17 cellular contexts compared by ENCODE assay signal in the genomic region with DNA sequence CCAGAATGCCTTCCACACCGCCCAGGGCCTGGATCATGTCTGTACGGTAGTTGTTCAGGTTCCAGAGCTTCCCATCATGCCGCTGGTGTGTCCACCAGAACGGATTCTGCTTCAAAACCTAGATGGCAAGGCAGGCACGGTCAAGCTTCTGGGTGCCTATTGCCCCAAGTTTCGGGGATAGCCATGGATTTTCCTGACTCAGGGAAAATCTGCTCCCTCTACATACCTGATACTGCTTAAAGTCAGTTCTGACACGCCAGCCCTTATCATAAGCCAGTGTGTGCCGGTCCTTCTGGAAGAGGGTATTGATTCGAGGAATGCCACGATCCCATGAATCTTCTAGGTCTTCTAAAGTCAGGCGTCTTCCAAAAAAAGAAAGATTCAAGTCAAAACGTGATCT. TPM values are rescaled to one million over a fixed set of nuclear protein-coding genes. Genes with fewer than 3 reads are reported as not detected.
DNase-seq lines count a peak whose midpoint lies in the region; ATAC-seq, FAIRE-seq and TF ChIP-seq lines count a peak whose summit lies in the region.
"Had no signal": no experiment of that assay in that cellular context is flagged by ENCODE, and none has a peak within 500 bp of the region (broad histone marks: within the 10 kb centered on the region; RNA-seq: fewer than 3 reads in every experiment).

No MANE protein-coding gene starts in this region.

- H3F3A ChIP-seq in PC-3 (ENCODE audit: low read length, unreplicated experiment): no peaks in the 10 kb centered on the region

- intact Hi-C loops in PC-3 (cut with micrococcal nuclease) (no loop called here), endothelial cell of umbilical vein (cut with micrococcal nuclease) (no loop called here)

- H4K20me1 ChIP-seq in PC-3 (ENCODE audit: low read length): no peaks in the 10 kb centered on the region
- H4K20me1 ChIP-seq in endothelial cell of umbilical vein (replicated peaks; ENCODE audit: control insufficient read depth, extremely low read depth, insufficient read depth, low read length): no peaks in the 10 kb centered on the region

- FAIRE-seq in endothelial cell of umbilical vein (lab: Jason Lieb, UNC): no peak
- FAIRE-seq: H1 had no signal

- H3K9me2 ChIP-seq in PC-3 (replicated peaks; ENCODE audit: low read length): no peaks in the 10 kb centered on the region

- no peak for TF ChIP-seq POLR2A in endothelial cell of umbilical vein (IDR thresholded peaks at IDR 0.05; ENCODE audit: low read depth, low read length)

- ATAC-seq in PC-3: no peak
- no peak for ATAC-seq in HG03439 (IDR thresholded peaks at IDR 0.05; ENCODE audit: unreplicated experiment)
- ATAC-seq: CD8-positive, alpha-beta T cell; T-cell had no signal

- no peak overlapping the region for H3K4me2 ChIP-seq in PC-3 (ENCODE audit: low read length)
- H3K4me2 ChIP-seq in endothelial cell of umbilical vein (ENCODE audit: insufficient read depth, low read length): no peak overlapping the region

- POLR2A ChIA-PET in PC-3 (lab: Charles Lee; ENCODE audit: unreplicated experiment) (no interaction called here), endothelial cell of umbilical vein (lab: Charles Lee) (no interaction called here)

- H2AFZ ChIP-seq in PC-3 (ENCODE audit: low read length): no peak overlapping the region
- H2AFZ ChIP-seq in endothelial cell of umbilical vein (ENCODE audit: low read depth, low read length): no peak overlapping the region

- peaks cover 65% of the 10 kb centered on the region for H3K36me3 ChIP-seq in PC-3 (ENCODE audit: low read depth, low read length)
- peaks cover 44 to 50% of the 10 kb centered on the region in 2 experiments for H3K36me3 ChIP-seq in endothelial cell of umbilical vein (ENCODE audit: control insufficient read depth in 2 of 2, extremely low read depth in 1 of 2, insufficient read depth in 2 of 2, low read length in 2 of 2)

- H3K27ac ChIP-seq in PC-3 (ENCODE audit: low read length) (no peak overlapping the region), endothelial cell of umbilical vein (ENCODE audit: insufficient read depth, low read depth, low read length) (no peak overlapping the region)
- H3K27ac ChIP-seq: HL-60, SK-N-MC had no signal

- TF ChIP-seq CTCF in PC-3 (conservative IDR thresholded peaks at IDR 0.05; ENCODE audit: low read depth, low read length): no peak
- TF ChIP-seq CTCF in endothelial cell of umbilical vein (IDR thresholded peaks at IDR 0.05; ENCODE audit: extremely low read depth in 1 of 2, insufficient read depth in 1 of 2, low read depth in 1 of 2, low read length in 2 of 2): no peak

- DNase-seq in PC-3: no peak
- no peak for DNase-seq in endothelial cell of umbilical vein (ENCODE audit: low read depth, low spot score)
- no peak for DNase-seq in SHP77 treated with DMSO at 0.1 percent for 48 hours (lab: John Stamatoyannopoulos, UW)
- DNase-seq: CD8-positive, alpha-beta T cell; HFFc6; KG1; NCI-H1092 treated with DMSO at 0.1 percent for 48 hours; NCI-H1694; NCI-H2107; NCI-H226; NCI-H526; OCI-M1; T-cell had no signal

- BruUV-seq in PC-3 (replicated peaks; lab: Mats Ljungman, UMichigan) (TSS peak; percentile 70), endothelial cell of umbilical vein (replicated peaks; lab: Mats Ljungman, UMichigan) (TSS peak; percentile 86)

- H3K9ac ChIP-seq in PC-3 (ENCODE audit: low read length): no peak overlapping the region
- no peak overlapping the region for H3K9ac ChIP-seq in endothelial cell of umbilical vein (replicated peaks; ENCODE audit: extremely low read depth, insufficient read depth, low read length)

- H3K9me1 ChIP-seq in endothelial cell of umbilical vein (replicated peaks; ENCODE audit: control insufficient read depth, extremely low read depth, insufficient read depth, low read length): no peaks in the 10 kb centered on the region

- H3K79me2 ChIP-seq in PC-3 (ENCODE audit: low read length): no peaks in the 10 kb centered on the region
- H3K79me2 ChIP-seq in endothelial cell of umbilical vein (ENCODE audit: control insufficient read depth, insufficient read depth, low read length): peaks cover 6% of the 10 kb centered on the region

- CTCF ChIA-PET in PC-3 (lab: Charles Lee) (no interaction called here), endothelial cell of umbilical vein (lab: Charles Lee) (interaction anchor here (1.3 to 3.9 kb wide), 3 partner anchors 8 to 87 kb away, joined by 3 to 23 read pairs (median 4); a partner anchor contains a TSS)

- H3K27me3 ChIP-seq in PC-3 (ENCODE audit: low read length) (no peaks in the 10 kb centered on the region), endothelial cell of umbilical vein (ENCODE audit: control insufficient read depth in 2 of 2, insufficient read depth in 2 of 2, low read length in 2 of 2) (no peaks in the 10 kb centered on the region)

- dilution Hi-C loops in endothelial cell of umbilical vein (cut with MboI; ENCODE audit: extremely low pct_ligation_motif_present, low sequenced_read_pairs): no loop called here

- H3K9me3 ChIP-seq in PC-3 (ENCODE audit: low read length): no peaks in the 10 kb centered on the region
- no peaks in the 10 kb centered on the region for H3K9me3 ChIP-seq in endothelial cell of umbilical vein (replicated peaks; ENCODE audit: control insufficient read depth, insufficient read depth, low read length)

- no peaks in the 10 kb centered on the region for H3K4me1 ChIP-seq in PC-3 (ENCODE audit: insufficient read depth, low read length)
- H3K4me1 ChIP-seq in endothelial cell of umbilical vein (ENCODE audit: control insufficient read depth, extremely low read depth, insufficient read depth, low read length): no peaks in the 10 kb centered on the region

- no peak overlapping the region for H3K4me3 ChIP-seq in PC-3 (ENCODE audit: low read length)
- no peak overlapping the region for H3K4me3 ChIP-seq in endothelial cell of umbilical vein (replicated peaks in 1 of 3; ENCODE audit: insufficient read depth in 1 of 3, low read depth in 1 of 3, low read length in 3 of 3)
- H3K4me3 ChIP-seq: SK-N-MC had no signal

TF ChIP-seq in endothelial cell of umbilical vein, 7 proteins besides CTCF, POLR2A, EP300 and RAD21:
- TF ChIP-seq FOS (IDR thresholded peaks at IDR 0.05; ENCODE audit: borderline replicate concordance, insufficient read depth, low read length): no peak

RNA-seq across cellular contexts. Expression of a gene that starts 11.4 kb away (rescaled TPM):
- total RNA-seq in PC-3 (2014; rRNA removed) (27.6 and 27.8 TPM in 2 replicates), endothelial cell of umbilical vein (8.9 and 9.4 TPM in 2 replicates)
- polyA plus RNA-seq in endothelial cell of umbilical vein: 9.3 and 10.0 TPM in 2 replicates
- polyA plus RNA-seq in endothelial cell of umbilical vein (2011; cell fraction: cytosol; rRNA removed): 9.8 and 11.0 TPM in 2 replicates
- polyA plus RNA-seq in endothelial cell of umbilical vein (2011; cell fraction: nucleus; rRNA removed): 7.8 and 10.0 TPM in 2 replicates
- polyA plus RNA-seq in endothelial cell of umbilical vein (2012): 6.9 and 10.5 TPM in 2 replicates
- polyA minus RNA-seq in endothelial cell of umbilical vein: 3.7 and 4.1 TPM in 2 replicates
- 6.1 TPM for polyA minus RNA-seq in endothelial cell of umbilical vein (2011; cell fraction: cytosol; rRNA and poly(A)+ RNA removed)
- 1.2 and 2.6 TPM in 2 replicates for polyA minus RNA-seq in endothelial cell of umbilical vein (2011; cell fraction: nucleus; rRNA and poly(A)+ RNA removed)

RNA-seq across cellular contexts. Expression of a gene that starts 15.5 kb away (rescaled TPM):
- total RNA-seq in PC-3 (2014; rRNA removed) (0.73 and 0.81 TPM in 2 replicates), endothelial cell of umbilical vein (91.5 and 93.7 TPM in 2 replicates)
- polyA plus RNA-seq in endothelial cell of umbilical vein: 52.8 and 57.8 TPM in 2 replicates
- polyA plus RNA-seq in endothelial cell of umbilical vein (2011; cell fraction: cytosol; rRNA removed): 27.0 and 37.5 TPM in 2 replicates
- 70.0 and 70.6 TPM in 2 replicates for polyA plus RNA-seq in endothelial cell of umbilical vein (2011; cell fraction: nucleus; rRNA removed)
- 35.4 and 36.1 TPM in 2 replicates for polyA plus RNA-seq in endothelial cell of umbilical vein (2012)
- 28.8 and 29.1 TPM in 2 replicates for polyA minus RNA-seq in endothelial cell of umbilical vein
- polyA minus RNA-seq in endothelial cell of umbilical vein (2011; cell fraction: cytosol; rRNA and poly(A)+ RNA removed): not detected
- polyA minus RNA-seq in endothelial cell of umbilical vein (2011; cell fraction: nucleus; rRNA and poly(A)+ RNA removed): 19.8 and 29.4 TPM in 2 replicates

RNA-seq across cellular contexts. Expression of a gene that starts 23.6 kb away (rescaled TPM):
- total RNA-seq in PC-3 (2014; rRNA removed): 103 and 126 TPM in 2 replicates
- 282 and 301 TPM in 2 replicates for total RNA-seq in endothelial cell of umbilical vein
- 215 and 230 TPM in 2 replicates for polyA plus RNA-seq in endothelial cell of umbilical vein
- 140 and 162 TPM in 2 replicates for polyA plus RNA-seq in endothelial cell of umbilical vein (2011; cell fraction: cytosol; rRNA removed)
- polyA plus RNA-seq in endothelial cell of umbilical vein (2011; cell fraction: nucleus; rRNA removed): 382 and 429 TPM in 2 replicates
- 185 and 188 TPM in 2 replicates for polyA plus RNA-seq in endothelial cell of umbilical vein (2012)
- polyA minus RNA-seq in endothelial cell of umbilical vein: 426 and 435 TPM in 2 replicates
- polyA minus RNA-seq in endothelial cell of umbilical vein (2011; cell fraction: cytosol; rRNA and poly(A)+ RNA removed): 351 TPM
- 222 and 293 TPM in 2 replicates for polyA minus RNA-seq in endothelial cell of umbilical vein (2011; cell fraction: nucleus; rRNA and poly(A)+ RNA removed)

RNA-seq across cellular contexts. Expression of a gene that starts 32.4 kb away (rescaled TPM):
- total RNA-seq in PC-3 (2014; rRNA removed) (6.2 and 17.1 TPM in 2 replicates), endothelial cell of umbilical vein (41.7 and 54.6 TPM in 2 replicates)
- polyA plus RNA-seq in endothelial cell of umbilical vein: 50.9 and 52.0 TPM in 2 replicates
- 37.2 and 44.2 TPM in 2 replicates for polyA plus RNA-seq in endothelial cell of umbilical vein (2011; cell fraction: cytosol; rRNA removed)
- polyA plus RNA-seq in endothelial cell of umbilical vein (2011; cell fraction: nucleus; rRNA removed): 30.8 and 31.4 TPM in 2 replicates
- 64.6 and 71.7 TPM in 2 replicates for polyA plus RNA-seq in endothelial cell of umbilical vein (2012)
- 77.7 and 82.9 TPM in 2 replicates for polyA minus RNA-seq in endothelial cell of umbilical vein
- polyA minus RNA-seq in endothelial cell of umbilical vein (2011; cell fraction: cytosol; rRNA and poly(A)+ RNA removed): 5.3 TPM
- polyA minus RNA-seq in endothelial cell of umbilical vein (2011; cell fraction: nucleus; rRNA and poly(A)+ RNA removed): 26.5 and 35.3 TPM in 2 replicates

RNA-seq across cellular contexts. Expression of a gene that starts 49.1 kb away (rescaled TPM):
- total RNA-seq in PC-3 (2014; rRNA removed): 0.63 and 0.77 TPM in 2 replicates
- total RNA-seq in endothelial cell of umbilical vein: 1.7 and 2.1 TPM in 2 replicates
- 0.72 TPM in 2 replicates for polyA plus RNA-seq in endothelial cell of umbilical vein
- polyA plus RNA-seq in endothelial cell of umbilical vein (2011; cell fraction: cytosol; rRNA removed): 0.75 and 0.83 TPM in 2 replicates
- polyA plus RNA-seq in endothelial cell of umbilical vein (2011; cell fraction: nucleus; rRNA removed): 0.70 and 0.83 TPM in 2 replicates
- 1.6 and 2.4 TPM in 2 replicates for polyA plus RNA-seq in endothelial cell of umbilical vein (2012)
- polyA minus RNA-seq in endothelial cell of umbilical vein: 0.98 and 1.0 TPM in 2 replicates
- polyA minus RNA-seq in endothelial cell of umbilical vein (2011; cell fraction: cytosol; rRNA and poly(A)+ RNA removed): 1.6 TPM
- polyA minus RNA-seq in endothelial cell of umbilical vein (2011; cell fraction: nucleus; rRNA and poly(A)+ RNA removed): 0.24 and 0.38 TPM in 2 replicates

Comparison
In these comparisons a context has a peak if more than half of its experiments do, and no peak if none do; other contexts are left out.
1. RNA of a gene that starts 15.5 kb away (total RNA-seq): 91.5 to 93.7 TPM in endothelial cell of umbilical vein; 0.73 to 0.81 TPM in PC-3; every median in the first group is over 10 times any median in the second.